In genomic region chr5:120394259-120394658, GRCh38 we compare ENCODE assay signal across 31 cellular contexts.
A peak's percentile ranks its signal among the peaks of the same experiment; 100 is the strongest.
DNase-seq lines count a peak whose midpoint lies in the region; ATAC-seq, FAIRE-seq and TF ChIP-seq lines count a peak whose summit lies in the region.
"Had no signal": no experiment of that assay in that cellular context is flagged by ENCODE, and none has a peak within 500 bp of the region (broad histone marks: within the 10 kb centered on the region; RNA-seq: fewer than 3 reads in every experiment).

No MANE protein-coding gene starts in this region.

- H4K20me1 ChIP-seq in smooth muscle cell (ENCODE audit: low read depth): no peaks in the 10 kb centered on the region

- H3K36me3 ChIP-seq in cardiac muscle cell (no peaks in the 10 kb centered on the region), bronchial epithelial cell (ENCODE audit: control insufficient read depth, insufficient read depth, low read length) (no peaks in the 10 kb centered on the region), smooth muscle cell (ENCODE audit: low read depth) (no peaks in the 10 kb centered on the region), brain microvascular endothelial cell (replicated peaks) (no peaks in the 10 kb centered on the region)
- H3K36me3 ChIP-seq: heart right ventricle, Peyer's patch had no signal

- no peak overlapping the region for H3K9ac ChIP-seq in smooth muscle cell (ENCODE audit: low read depth)

- H3K4me3 Mint-ChIP-seq in T-helper 2 cell treated with Interferon-gamma antibody and Interleukin-4, amounts not matched to agents 5 μg/mL and 100 μg/mL, for 36 hours: no peak overlapping the region
- H3K4me3 Mint-ChIP-seq: activated CD4-positive, alpha-beta T cell treated with anti-CD3 and anti-CD28 coated beads, Interleukin-2, amount 10 ng/mL, durations not matched to agents 24 days and 14 days; CD4-positive, CD25-positive, alpha-beta regulatory T cell; naive thymus-derived CD4-positive, alpha-beta T cell; stimulated activated naive CD8-positive, alpha-beta T cell treated with anti-CD3 and anti-CD28 coated beads, Interleukin-15, Interleukin-2, amounts not matched to agents 100 ng/mL and 50 ng/mL, for 24 hours had no signal

- H3K4me3 ChIP-seq in cardiac muscle cell (no peak overlapping the region), bronchial epithelial cell (ENCODE audit: low read depth, low read length) (no peak overlapping the region), fibroblast of pulmonary artery (replicated peaks; ENCODE audit: low read depth, low read length) (no peak overlapping the region), smooth muscle cell (no peak overlapping the region), brain microvascular endothelial cell (ENCODE audit: low read depth, low read length) (no peak overlapping the region)
- H3K4me3 ChIP-seq: coronary artery, heart right ventricle, Peyer's patch, skin epidermis had no signal

- H3K4me1 ChIP-seq in cardiac muscle cell (ENCODE audit: low read depth) (no peaks in the 10 kb centered on the region), smooth muscle cell (ENCODE audit: low read depth) (no peaks in the 10 kb centered on the region)
- H3K4me1 ChIP-seq: heart right ventricle, Peyer's patch had no signal

- intact Hi-C loops in Right ventricle myocardium inferior (cut with DNase I): no loop called here

- H3K36me3 Mint-ChIP-seq in T-helper 2 cell treated with Interferon-gamma antibody and Interleukin-4, amounts not matched to agents 5 μg/mL and 100 μg/mL, for 36 hours (ENCODE audit: low read depth): no peaks in the 10 kb centered on the region
- H3K36me3 Mint-ChIP-seq: CD4-positive, CD25-positive, alpha-beta regulatory T cell had no signal

- H3K9me3 ChIP-seq in cardiac muscle cell (ENCODE audit: low read depth) (no peaks in the 10 kb centered on the region), smooth muscle cell (replicated peaks; ENCODE audit: low read depth) (no peaks in the 10 kb centered on the region)
- H3K9me3 ChIP-seq: Peyer's patch had no signal

- H3K27ac Mint-ChIP-seq in T-helper 2 cell treated with Interferon-gamma antibody and Interleukin-4, amounts not matched to agents 5 μg/mL and 100 μg/mL, for 36 hours: no peak overlapping the region
- H3K27ac Mint-ChIP-seq: activated CD4-positive, alpha-beta T cell treated with anti-CD3 and anti-CD28 coated beads, Interleukin-2, amount 10 ng/mL, durations not matched to agents 24 days and 14 days; activated T-helper 2 cell treated with anti-CD3 and anti-CD28 coated beads, Interferon-gamma antibody, Interleukin-2, Interleukin-4, amounts not matched to agents 10 μg/mL and 5 μg/mL and 100 μg/mL, durations not matched to agents 14 hours and 24 hours and 36 hours; CD4-positive, CD25-positive, alpha-beta regulatory T cell; stimulated activated naive CD8-positive, alpha-beta T cell treated with anti-CD3 and anti-CD28 coated beads, Interleukin-15, Interleukin-2, amounts not matched to agents 100 ng/mL and 50 ng/mL, for 24 hours had no signal

- H3K79me2 ChIP-seq in smooth muscle cell (ENCODE audit: low read depth): no peaks in the 10 kb centered on the region

- no peak for FAIRE-seq in bronchial epithelial cell (lab: Jason Lieb, UNC)
- FAIRE-seq: A204.1, GM19239, kidney had no signal

- in situ Hi-C loops in brain microvascular endothelial cell (cut with HindIII; ENCODE audit: low pct_ligation_motif_present, low sequenced_read_pairs): no loop called here

- no peaks in the 10 kb centered on the region for H3K27me3 Mint-ChIP-seq in T-helper 2 cell treated with Interferon-gamma antibody and Interleukin-4, amounts not matched to agents 5 μg/mL and 100 μg/mL, for 36 hours (ENCODE audit: low read depth)
- H3K27me3 Mint-ChIP-seq: CD4-positive, CD25-positive, alpha-beta regulatory T cell; naive thymus-derived CD4-positive, alpha-beta T cell; stimulated activated naive CD8-positive, alpha-beta T cell treated with anti-CD3 and anti-CD28 coated beads, Interleukin-15, Interleukin-2, amounts not matched to agents 100 ng/mL and 50 ng/mL, for 24 hours had no signal

- H3K4me1 Mint-ChIP-seq in T-helper 2 cell treated with Interferon-gamma antibody and Interleukin-4, amounts not matched to agents 5 μg/mL and 100 μg/mL, for 36 hours (ENCODE audit: low read depth): no peaks in the 10 kb centered on the region
- H3K4me1 Mint-ChIP-seq: activated CD4-positive, alpha-beta T cell treated with anti-CD3 and anti-CD28 coated beads, Interleukin-2, amount 10 ng/mL, durations not matched to agents 24 days and 14 days; naive thymus-derived CD4-positive, alpha-beta T cell had no signal

- peaks cover 12% of the 10 kb centered on the region for H3K9me3 Mint-ChIP-seq in T-helper 2 cell treated with Interferon-gamma antibody and Interleukin-4, amounts not matched to agents 5 μg/mL and 100 μg/mL, for 36 hours

- H3K27me3 ChIP-seq in cardiac muscle cell (no peaks in the 10 kb centered on the region), bronchial epithelial cell (ENCODE audit: control insufficient read depth, insufficient read depth, low read length) (no peaks in the 10 kb centered on the region), smooth muscle cell (ENCODE audit: low read depth) (no peaks in the 10 kb centered on the region), brain microvascular endothelial cell (replicated peaks) (no peaks in the 10 kb centered on the region)
- H3K27me3 ChIP-seq: heart right ventricle, Peyer's patch had no signal

- DNase-seq in cardiac muscle cell (ENCODE audit: low read depth in 1 of 2, low spot score in 1 of 2) (no peak), Right ventricle myocardium inferior (ENCODE audit: missing footprints) (no peak), bronchial epithelial cell (ENCODE audit: low read depth) (peak; percentile 27), fibroblast of pulmonary artery (ENCODE audit: low read depth) (no peak), smooth muscle cell (lab: John Stamatoyannopoulos, UW; ENCODE audit: unreplicated experiment) (no peak), brain microvascular endothelial cell (no peak)
- DNase-seq in T-helper 2 cell treated with Interferon-gamma antibody and Interleukin-4, amounts not matched to agents 5 μg/mL and 100 μg/mL, for 36 hours (ENCODE audit: low spot score): no peak
- DNase-seq: activated CD4-positive, alpha-beta T cell treated with anti-CD3 and anti-CD28 coated beads, Interleukin-2, amount 10 ng/mL, durations not matched to agents 24 days and 14 days; activated CD8-positive, alpha-beta memory T cell treated with anti-CD3 and anti-CD28 coated beads for 24 hours; activated naive CD4-positive, alpha-beta T cell treated with anti-CD3 and anti-CD28 coated beads, Interleukin-2, amount 50 U/mL, for 16 hours; activated T-cell treated with anti-CD3 and anti-CD28 coated beads for 4 hours; CD4-positive, CD25-positive, alpha-beta regulatory T cell; effector CD8-positive, alpha-beta T cell; foreskin melanocyte; H7; heart right ventricle; IMR-90; kidney; midbrain; naive thymus-derived CD4-positive, alpha-beta T cell; NCI-H1048; nucleus accumbens; Peyer's patch; stimulated activated CD4-positive, alpha-beta T cell treated with anti-CD3 and anti-CD28 coated beads, Interleukin-1b, Interleukin-23, amount 100 ng/mL, for 48 hours had no signal

- peak; percentile 11 for TF ChIP-seq CTCF in cardiac muscle cell (IDR thresholded peaks at IDR 0.05; ENCODE audit: low read depth, low read length)
- TF ChIP-seq CTCF in bronchial epithelial cell (IDR thresholded peaks at IDR 0.05; ENCODE audit: insufficient read depth, low read length, severe bottlenecking): peak; percentile 8
- peak; percentile 16 for TF ChIP-seq CTCF in fibroblast of pulmonary artery (IDR thresholded peaks at IDR 0.05; ENCODE audit: low read length, missing control alignments)
- peak; percentile 18 for TF ChIP-seq CTCF in smooth muscle cell (IDR thresholded peaks at IDR 0.05; ENCODE audit: borderline replicate concordance, insufficient read depth, poor library complexity, severe bottlenecking)
- TF ChIP-seq CTCF in brain microvascular endothelial cell (IDR thresholded peaks at IDR 0.05; ENCODE audit: low read depth, low read length, missing control alignments): no peak

- no peak overlapping the region for H3K27ac ChIP-seq in cardiac muscle cell
- no peak overlapping the region for H3K27ac ChIP-seq in smooth muscle cell (ENCODE audit: low read depth)
- no peak overlapping the region for H3K27ac ChIP-seq in brain microvascular endothelial cell
- H3K27ac ChIP-seq: coronary artery, heart right ventricle, Peyer's patch, skin epidermis had no signal

- no peaks in the 10 kb centered on the region for H3F3A ChIP-seq in smooth muscle cell (ENCODE audit: low read depth)

- ATAC-seq in Right ventricle myocardium inferior (no peak), HG03135 (IDR thresholded peaks at IDR 0.05; ENCODE audit: unreplicated experiment) (no peak)
- ATAC-seq: heart right ventricle; naive thymus-derived CD4-positive, alpha-beta T cell had no signal

- H2AFZ ChIP-seq in smooth muscle cell (ENCODE audit: low read depth): no peak overlapping the region

- H3K4me2 ChIP-seq in smooth muscle cell: no peak overlapping the region
